Comparison of ENCODE assay signal across 26 cellular contexts in genomic region chr9:76099516-76099915, GRCh38.
DNase-seq lines count a peak whose midpoint lies in the region; ATAC-seq and TF ChIP-seq lines count a peak whose summit lies in the region.
"Had no signal": no experiment of that assay in that cellular context is flagged by ENCODE, and none has a peak within 500 bp of the region (broad histone marks: within the 10 kb centered on the region; RNA-seq: fewer than 3 reads in every experiment).

No MANE protein-coding gene starts in this region.

- no peak for DNase-seq in activated naive CD4-positive, alpha-beta T cell treated with anti-CD3 and anti-CD28 coated beads, Interleukin-2, amount 50 U/mL, for 72 hours (ENCODE audit: low spot score in 2 of 2)
- no peak for DNase-seq in adipocyte (ENCODE audit: low read depth)
- no peak for DNase-seq in endothelial cell (ENCODE audit: low spot score)
- no peak for DNase-seq in spleen
- no peak for DNase-seq in NAMALWA (ENCODE audit: low spot score)
- no peak for DNase-seq in activated CD4-positive, alpha-beta T cell treated with anti-CD3 and anti-CD28 coated beads, Interleukin-2, amount 50 U/mL, for 4 hours
- DNase-seq: 8988T; ACHN; BE2C; C1 segment of cervical spinal cord; CD4-positive, alpha-beta memory T cell; CD4-positive, CD25-positive, alpha-beta regulatory T cell; CD8-positive, alpha-beta memory T cell; COR-L47; DMS 273 treated with DMSO at 0.1 percent for 48 hours; DMS153; DMS53; DMS79; DND-41; EL; GDM1 had no signal

- WGBS in spleen, 5 donors: 44 to 62% (median 47%) methylated on average over 8 of the region's 8 CpGs

- H3K9me3 ChIP-seq in adipocyte (ENCODE audit: control insufficient read depth, low read length) (no peaks in the 10 kb centered on the region), spleen (no peaks in the 10 kb centered on the region)
- H3K9me3 ChIP-seq: BE2C, BLaER1 had no signal

- peak overlapping the region in 5 of 8 donors; percentile 27 to 54 (median 33) for H3K27ac ChIP-seq in spleen
- H3K27ac ChIP-seq: BLaER1 had no signal

- TF ChIP-seq POLR2A in spleen (IDR thresholded peaks at IDR 0.05): no peak

- H3K4me3 Mint-ChIP-seq in activated naive CD4-positive, alpha-beta T cell treated with anti-CD3 and anti-CD28 coated beads, Interleukin-2, amount 50 U/mL, for 24 hours: no peak overlapping the region
- H3K4me3 Mint-ChIP-seq in endothelial cell (ENCODE audit: unreplicated experiment): no peak overlapping the region
- H3K4me3 Mint-ChIP-seq: CD14-positive monocyte; CD4-positive, alpha-beta memory T cell; CD4-positive, CD25-positive, alpha-beta regulatory T cell; CD8-positive, alpha-beta memory T cell had no signal

- H3K36me3 Mint-ChIP-seq in activated naive CD4-positive, alpha-beta T cell treated with anti-CD3 and anti-CD28 coated beads, Interleukin-2, amount 50 U/mL, for 24 hours: peaks cover 30% of the 10 kb centered on the region
- peaks cover 11 to 16% of the 10 kb centered on the region in 2 donors for H3K36me3 Mint-ChIP-seq in activated naive CD4-positive, alpha-beta T cell treated with anti-CD3 and anti-CD28 coated beads, Interleukin-2, amount 50 U/mL, for 72 hours
- H3K36me3 Mint-ChIP-seq in endothelial cell (ENCODE audit: low read depth, unreplicated experiment): no peaks in the 10 kb centered on the region

- H3K4me1 Mint-ChIP-seq in activated naive CD4-positive, alpha-beta T cell treated with anti-CD3 and anti-CD28 coated beads, Interleukin-2, amount 50 U/mL, for 24 hours: peaks cover 36% of the 10 kb centered on the region
- peaks cover 21% of the 10 kb centered on the region for H3K4me1 Mint-ChIP-seq in endothelial cell (ENCODE audit: unreplicated experiment)
- H3K4me1 Mint-ChIP-seq: CD8-positive, alpha-beta memory T cell had no signal

- H3K9ac ChIP-seq in adipocyte (ENCODE audit: low read length): peak overlapping the region; percentile 34
- H3K9ac ChIP-seq: BLaER1 had no signal

- peaks cover 39% of the 10 kb centered on the region for H3K4me1 ChIP-seq in adipocyte (ENCODE audit: control insufficient read depth, insufficient read depth, low read length)
- H3K4me1 ChIP-seq in spleen: peaks cover 0 to 25% (median 3%) of the 10 kb centered on the region in 6 donors
- H3K4me1 ChIP-seq: BE2C, BLaER1 had no signal

- peak overlapping the region; percentile 11 for H3K27ac Mint-ChIP-seq in activated naive CD4-positive, alpha-beta T cell treated with anti-CD3 and anti-CD28 coated beads, Interleukin-2, amount 50 U/mL, for 24 hours
- H3K27ac Mint-ChIP-seq in activated naive CD4-positive, alpha-beta T cell treated with anti-CD3 and anti-CD28 coated beads, Interleukin-2, amount 50 U/mL, for 72 hours: no peak overlapping the region
- peak overlapping the region; percentile 39 for H3K27ac Mint-ChIP-seq in endothelial cell (ENCODE audit: unreplicated experiment)
- H3K27ac Mint-ChIP-seq: CD14-positive monocyte; CD4-positive, CD25-positive, alpha-beta regulatory T cell; CD8-positive, alpha-beta memory T cell had no signal

- H3K27me3 Mint-ChIP-seq in activated naive CD4-positive, alpha-beta T cell treated with anti-CD3 and anti-CD28 coated beads, Interleukin-2, amount 50 U/mL, for 24 hours: no peaks in the 10 kb centered on the region
- H3K27me3 Mint-ChIP-seq in endothelial cell (ENCODE audit: unreplicated experiment): peaks cover 2% of the 10 kb centered on the region

- H3K36me3 ChIP-seq in adipocyte (ENCODE audit: control insufficient read depth, insufficient read depth, low read length, severe bottlenecking) (peaks cover 24% of the 10 kb centered on the region), spleen (no peaks in the 10 kb centered on the region)
- H3K36me3 ChIP-seq: BE2C, BLaER1 had no signal

- H3K9me3 Mint-ChIP-seq in activated naive CD4-positive, alpha-beta T cell treated with anti-CD3 and anti-CD28 coated beads, Interleukin-2, amount 50 U/mL, for 24 hours: no peaks in the 10 kb centered on the region
- H3K9me3 Mint-ChIP-seq in activated naive CD4-positive, alpha-beta T cell treated with anti-CD3 and anti-CD28 coated beads, Interleukin-2, amount 50 U/mL, for 72 hours: no peaks in the 10 kb centered on the region
- H3K9me3 Mint-ChIP-seq in endothelial cell (ENCODE audit: unreplicated experiment): no peaks in the 10 kb centered on the region
- H3K9me3 Mint-ChIP-seq: CD4-positive, alpha-beta memory T cell had no signal

- TF ChIP-seq CTCF in endothelial cell (IDR thresholded peaks at IDR 0.05; ENCODE audit: unreplicated experiment) (no peak), spleen (IDR thresholded peaks at IDR 0.05 in 8 of 11, conservative IDR thresholded peaks at IDR 0.05 in 3 of 11) (no peak)

- no peaks in the 10 kb centered on the region for H3K27me3 ChIP-seq in adipocyte (replicated peaks; ENCODE audit: control insufficient read depth, insufficient read depth, low read length)
- no peaks in the 10 kb centered on the region for H3K27me3 ChIP-seq in spleen (replicated peaks in 1 of 7)
- H3K27me3 ChIP-seq: BLaER1 had no signal

- no peak overlapping the region for H3K4me3 ChIP-seq in adipocyte (ENCODE audit: low read length)
- no peak overlapping the region for H3K4me3 ChIP-seq in spleen
- H3K4me3 ChIP-seq: BLaER1, GM12878 had no signal

- intact Hi-C loops in spleen (cut with DNase I; ENCODE audit: low total_unique reads): no loop called here

- ATAC-seq in activated naive CD4-positive, alpha-beta T cell treated with anti-CD3 and anti-CD28 coated beads, Interleukin-2, amount 50 U/mL, for 72 hours: no peak
- ATAC-seq in GM21717 (IDR thresholded peaks at IDR 0.05; ENCODE audit: unreplicated experiment): no peak
- ATAC-seq: GM12878 had no signal

Comparison
In these comparisons a context has a peak if more than half of its experiments do, and no peak if none do; other contexts are left out.
1. H3K27ac Mint-ChIP-seq: peak in activated naive CD4-positive, alpha-beta T cell treated with anti-CD3 and anti-CD28 coated beads, Interleukin-2, amount 50 U/mL, for 24 hours (single experiment) and endothelial cell (single experiment); none in activated naive CD4-positive, alpha-beta T cell treated with anti-CD3 and anti-CD28 coated beads, Interleukin-2, amount 50 U/mL, for 72 hours (0 of 2).